ENCODE assay signal across 17 cellular contexts in the genomic region with DNA sequence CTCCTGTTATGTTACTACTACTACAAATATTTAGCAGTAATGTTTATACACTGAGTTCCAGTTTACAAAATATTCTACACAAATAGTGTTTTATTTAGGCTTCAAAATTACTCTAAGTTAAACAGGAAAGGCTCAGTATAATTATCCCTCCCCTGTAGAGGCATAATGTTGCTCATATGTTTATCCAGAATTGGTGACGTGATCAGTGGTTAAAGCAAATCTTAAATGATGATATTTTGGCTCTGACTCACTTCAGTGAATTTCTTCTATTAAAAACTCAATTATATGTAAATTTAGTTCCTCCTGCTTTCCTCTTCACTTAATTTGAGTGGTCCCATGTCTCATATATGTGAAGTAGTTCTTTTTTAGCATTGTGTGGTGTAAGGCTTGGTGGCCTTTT.
DNase-seq lines count a peak whose midpoint lies in the region; ATAC-seq and TF ChIP-seq lines count a peak whose summit lies in the region.
"Had no signal": no experiment of that assay in that cellular context is flagged by ENCODE, and none has a peak within 500 bp of the region (broad histone marks: within the 10 kb centered on the region; RNA-seq: fewer than 3 reads in every experiment).

No MANE protein-coding gene starts in this region.

- in situ Hi-C loops in astrocyte of the spinal cord (cut with HindIII; ENCODE audit: low sequenced_read_pairs) = no loop called here

- ATAC-seq in left lobe of liver = no peak

- TF ChIP-seq CTCF in astrocyte of the spinal cord (IDR thresholded peaks at IDR 0.05; ENCODE audit: low read depth, low read length) = no peak
- no peak for TF ChIP-seq CTCF in fibroblast of villous mesenchyme (IDR thresholded peaks at IDR 0.05; ENCODE audit: insufficient read depth, low read depth, low read length)

- H3K4me3 ChIP-seq in astrocyte of the spinal cord (ENCODE audit: low read depth, low read length) = no peak overlapping the region
- no peak overlapping the region for H3K4me3 ChIP-seq in fibroblast of villous mesenchyme (ENCODE audit: low read depth, low read length)

- DNase-seq in H4 (ENCODE audit: low spot score) (peak; percentile 71), NCI-H748 treated with DMSO at 0.1 percent for 48 hours (lab: John Stamatoyannopoulos, UW) (peak; percentile 11), astrocyte of the spinal cord (ENCODE audit: low read depth, low spot score) (peak; percentile 68), fibroblast of villous mesenchyme (ENCODE audit: low read depth) (peak; percentile 39), NCI-H345 (lab: John Stamatoyannopoulos, UW) (no peak), NCI-H524 treated with DMSO at 0.1 percent for 48 hours (lab: John Stamatoyannopoulos, UW) (no peak), left lobe of liver (ENCODE audit: low spot score) (no peak)
- DNase-seq in activated CD4-positive, alpha-beta T cell treated with anti-CD3 and anti-CD28 coated beads, Interleukin-2, amount 50 U/mL, for 1 hour = no peak
- DNase-seq: ACHN; BE2C; CD4-positive, alpha-beta memory T cell; KBM-7; NCI-H1092 treated with DMSO at 0.1 percent for 48 hours; NCI-H187; NCI-H2171 treated with DMSO at 0.1 percent for 48 hours; NCI-H524; SHP77 treated with DMSO at 0.1 percent for 48 hours had no signal

Comparison
In these comparisons a context has a peak if more than half of its experiments do, and no peak if none do; other contexts are left out.
1. DNase-seq: peak in H4 (single experiment), NCI-H748 treated with DMSO at 0.1 percent for 48 hours (single experiment), astrocyte of the spinal cord (single experiment) and fibroblast of villous mesenchyme (single experiment); none in NCI-H345 (single experiment), NCI-H524 treated with DMSO at 0.1 percent for 48 hours (single experiment), left lobe of liver (single experiment) and activated CD4-positive, alpha-beta T cell treated with anti-CD3 and anti-CD28 coated beads, Interleukin-2, amount 50 U/mL, for 1 hour (single experiment).